14 cellular contexts compared by ENCODE assay signal in genomic region chr19:16094360-16095070, GRCh38. TPM values are rescaled to one million over a fixed set of nuclear protein-coding genes. Genes with fewer than 3 reads are reported as not detected.
A peak's percentile ranks its signal among the peaks of the same experiment; 100 is the strongest.
DNase-seq lines count a peak whose midpoint lies in the region; ATAC-seq, FAIRE-seq and TF ChIP-seq lines count a peak whose summit lies in the region.
"Had no signal": no experiment of that assay in that cellular context is flagged by ENCODE, and none has a peak within 500 bp of the region (broad histone marks: within the 10 kb centered on the region; RNA-seq: fewer than 3 reads in every experiment).

No MANE protein-coding gene starts in this region.

- dilution Hi-C loops in IMR-90 (cut with HindIII; ENCODE audit: low sequenced_read_pairs, unreplicated experiment) = no loop called here

- no peaks in the 10 kb centered on the region for H3F3A ChIP-seq in neural progenitor cell (ENCODE audit: low read depth)

- DNase-seq in A549 (ENCODE audit: low read depth in 1 of 2, low spot score in 1 of 2) (no peak), IMR-90 (no peak), chondrocyte (ENCODE audit: low spot score) (no peak), neural progenitor cell (ENCODE audit: low spot score) (no peak), SHP77 treated with DMSO at 0.1 percent for 48 hours (lab: John Stamatoyannopoulos, UW) (no peak), NCI-H774 (lab: John Stamatoyannopoulos, UW) (no peak)
- peak in 1 of 9 donors; percentile 14 for DNase-seq in naive thymus-derived CD4-positive, alpha-beta T cell
- DNase-seq: central memory CD4-positive, alpha-beta T cell; foreskin melanocyte; NCI-H1092 treated with DMSO at 0.1 percent for 48 hours; NCI-H69 had no signal

- H3K36me3 ChIP-seq in IMR-90 (ENCODE audit: control insufficient read depth, insufficient read depth, low read length) (peaks cover 88% of the 10 kb centered on the region), neural progenitor cell (peaks cover 10% of the 10 kb centered on the region)
- peaks cover 28 to 85% (median 29%) of the 10 kb centered on the region in 3 experiments for H3K36me3 ChIP-seq in naive thymus-derived CD4-positive, alpha-beta T cell (ENCODE audit: control insufficient read depth in 2 of 3, insufficient read depth in 3 of 3, low read length in 3 of 3)

- TF ChIP-seq EP300 in A549 (IDR thresholded peaks at IDR 0.05) = no peak

- H3K27me3 ChIP-seq in IMR-90 (ENCODE audit: control insufficient read depth, insufficient read depth, low read length) = no peaks in the 10 kb centered on the region
- no peaks in the 10 kb centered on the region for H3K27me3 ChIP-seq in naive thymus-derived CD4-positive, alpha-beta T cell (ENCODE audit: control insufficient read depth in 2 of 2, insufficient read depth in 2 of 2, low read length in 2 of 2)
- no peaks in the 10 kb centered on the region for H3K27me3 ChIP-seq in neural progenitor cell

- H2BK15ac ChIP-seq in IMR-90 (ENCODE audit: low read depth, low read length) = no peak overlapping the region

- no peak for TF ChIP-seq CTCF in A549 (IDR thresholded peaks at IDR 0.05)
- TF ChIP-seq CTCF in IMR-90 (conservative IDR thresholded peaks at IDR 0.05; ENCODE audit: low read depth, low read length) = no peak
- no peak for TF ChIP-seq CTCF in chondrocyte (IDR thresholded peaks at IDR 0.05)
- TF ChIP-seq CTCF in neural progenitor cell (IDR thresholded peaks at IDR 0.05) = no peak

- H4K5ac ChIP-seq in IMR-90 (ENCODE audit: low read depth, low read length) = no peak overlapping the region

- POLR2A ChIA-PET in A549 (lab: Yijun Ruan, JAX) = interaction anchor here (0.6 to 1.3 kb wide), 3 partner anchors 9 to 263 kb away, joined by 3 to 4 read pairs (median 4); no protein-coding TSS in a partner anchor
- POLR2A ChIA-PET in IMR-90 (lab: Charles Lee; ENCODE audit: unreplicated experiment) = interaction anchor here (0.6 to 1.6 kb wide), 3 partner anchors 10 to 18 kb away, joined by 3 to 5 read pairs (median 4); partner anchors contain the start of gene TPM4
- POLR2A ChIA-PET in naive thymus-derived CD4-positive, alpha-beta T cell (lab: Charles Lee) = interaction anchor here (0.6 to 2.9 kb wide), 10 partner anchors 8 to 258 kb away, joined by 3 to 11 read pairs (median 4); partner anchors contain the start of gene HSH2D

- CTCF ChIA-PET in A549 (lab: Yijun Ruan, JAX) (interaction anchor here (0.6 to 2.9 kb wide), 5 partner anchors 16 to 104 kb away, joined by 3 to 10 read pairs (median 4); no protein-coding TSS in a partner anchor), IMR-90 (lab: Yijun Ruan, JAX) (interaction anchor here (0.6 kb wide), 2 partner anchors 90 to 121 kb away, joined by 3 to 6 read pairs; no protein-coding TSS in a partner anchor)
- CTCF ChIA-PET in naive thymus-derived CD4-positive, alpha-beta T cell (lab: Charles Lee) = interaction anchor here (0.9 to 1.7 kb wide), 5 partner anchors 16 to 54 kb away, joined by 3 to 9 read pairs (median 3); partner anchors contain the start of gene TPM4

- H3K36me3 Mint-ChIP-seq in chondrocyte (ENCODE audit: low read depth) = peaks cover 68% of the 10 kb centered on the region
- peaks cover 17 to 57% (median 34%) of the 10 kb centered on the region in 5 donors for H3K36me3 Mint-ChIP-seq in naive thymus-derived CD4-positive, alpha-beta T cell
- H3K36me3 Mint-ChIP-seq in neural progenitor cell = peaks cover 43% of the 10 kb centered on the region

- peaks cover 88% of the 10 kb centered on the region for H3K4me1 ChIP-seq in A549
- H3K4me1 ChIP-seq in IMR-90 (ENCODE audit: control insufficient read depth, insufficient read depth, low read length) = peaks cover 9% of the 10 kb centered on the region; the same call in 1 of the 2 replicates
- H3K4me1 ChIP-seq in naive thymus-derived CD4-positive, alpha-beta T cell (ENCODE audit: control insufficient read depth in 2 of 2, insufficient read depth in 2 of 2, low read length in 2 of 2) = peaks cover 0 to 20% of the 10 kb centered on the region in 2 donors
- no peaks in the 10 kb centered on the region for H3K4me1 ChIP-seq in neural progenitor cell

- H3K27ac ChIP-seq in A549 (peak overlapping the region; percentile 87 to 89), IMR-90 (ENCODE audit: insufficient read depth, low read length) (peak overlapping the region; percentile 62; the same call in 1 of the 2 replicates), neural progenitor cell (no peak overlapping the region)
- peak overlapping the region; percentile 56 for H3K27ac ChIP-seq in naive thymus-derived CD4-positive, alpha-beta T cell (ENCODE audit: low read depth, low read length)

- H3K9ac ChIP-seq in IMR-90 (ENCODE audit: low read depth, low read length) (no peak overlapping the region), neural progenitor cell (no peak overlapping the region)

- no peak overlapping the region for H3K56ac ChIP-seq in IMR-90 (ENCODE audit: extremely low read depth, insufficient read depth, low read length)

- peak overlapping the region; percentile 20; the same call in 1 of the 3 replicates for H3K4me3 ChIP-seq in A549
- no peak overlapping the region for H3K4me3 ChIP-seq in IMR-90 (ENCODE audit: insufficient read depth, low read depth, low read length)
- H3K4me3 ChIP-seq in naive thymus-derived CD4-positive, alpha-beta T cell (ENCODE audit: low read length) = no peak overlapping the region
- no peak overlapping the region for H3K4me3 ChIP-seq in neural progenitor cell
- H3K4me3 ChIP-seq: lung had no signal

- no peak for FAIRE-seq in A549 (lab: Jason Lieb, UNC)

- peak overlapping the region; percentile 73 for H2BK5ac ChIP-seq in IMR-90 (ENCODE audit: low read depth, low read length, poor library complexity, severe bottlenecking)

- H3K9me3 Mint-ChIP-seq in chondrocyte (ENCODE audit: low read depth) = no peaks in the 10 kb centered on the region
- no peaks in the 10 kb centered on the region for H3K9me3 Mint-ChIP-seq in naive thymus-derived CD4-positive, alpha-beta T cell
- no peaks in the 10 kb centered on the region for H3K9me3 Mint-ChIP-seq in neural progenitor cell

- H3K79me1 ChIP-seq in IMR-90 (ENCODE audit: low read depth in 1 of 2, low read length in 2 of 2) = peaks cover 36 to 90% of the 10 kb centered on the region in 2 experiments

- H3K27ac Mint-ChIP-seq in chondrocyte (ENCODE audit: unreplicated experiment) (peak overlapping the region; percentile 90), neural progenitor cell (no peak overlapping the region)
- peak overlapping the region; percentile 72 to 94 (median 88) for H3K27ac Mint-ChIP-seq in naive thymus-derived CD4-positive, alpha-beta T cell

- H3K18ac ChIP-seq in IMR-90 (ENCODE audit: low read depth, low read length) = no peak overlapping the region

- intact Hi-C loops in IMR-90 (cut with micrococcal nuclease) = no loop called here
- intact Hi-C loops in naive thymus-derived CD4-positive, alpha-beta T cell (cut with micrococcal nuclease) = no loop called here

- no TSS peak for BruUV-seq in IMR-90 (replicated peaks; lab: Mats Ljungman, UMichigan)

- H3K14ac ChIP-seq in IMR-90 (replicated peaks; ENCODE audit: low read depth, low read length) = no peak overlapping the region

- peaks cover 5% of the 10 kb centered on the region; the same call in 1 of the 2 replicates for H3K9me1 ChIP-seq in IMR-90 (ENCODE audit: insufficient read depth, low read length)

- H3K4me1 Mint-ChIP-seq in chondrocyte (ENCODE audit: low read depth) (peaks cover 62% of the 10 kb centered on the region), neural progenitor cell (peaks cover 4% of the 10 kb centered on the region)
- peaks cover 14 to 48% (median 45%) of the 10 kb centered on the region in 7 donors for H3K4me1 Mint-ChIP-seq in naive thymus-derived CD4-positive, alpha-beta T cell

- TF ChIP-seq POLR2A in A549 (IDR thresholded peaks at IDR 0.05; ENCODE audit: low read length) (no peak), IMR-90 (IDR thresholded peaks at IDR 0.05; ENCODE audit: low read depth, low read length) (no peak)

- H3K79me2 ChIP-seq in neural progenitor cell (ENCODE audit: low read depth) = no peaks in the 10 kb centered on the region

- H4K91ac ChIP-seq in IMR-90 (ENCODE audit: insufficient read depth, low read depth, low read length) = no peak overlapping the region

- in situ Hi-C loops in IMR-90 (cut with MboI; ENCODE audit: low sequenced_read_pairs) = no loop called here

- 0 out of 4 replicates have a peak overlapping the region, but pooled peaks of 1 of the 2 experiments have one; percentile 23 for H4K8ac ChIP-seq in IMR-90 (ENCODE audit: low read depth in 2 of 2, low read length in 2 of 2)

- no peak overlapping the region for H3K23ac ChIP-seq in IMR-90 (ENCODE audit: low read depth, low read length)

- H3K27me3 Mint-ChIP-seq in chondrocyte (ENCODE audit: low read depth) (no peaks in the 10 kb centered on the region), neural progenitor cell (ENCODE audit: insufficient read depth, low read depth) (peaks cover 4% of the 10 kb centered on the region)
- no peaks in the 10 kb centered on the region for H3K27me3 Mint-ChIP-seq in naive thymus-derived CD4-positive, alpha-beta T cell

- H3K4me2 ChIP-seq in A549 (peak overlapping the region; percentile 49), IMR-90 (ENCODE audit: low read depth, low read length) (no peak overlapping the region), neural progenitor cell (no peak overlapping the region)

- ATAC-seq in A549 = no peak
- peak; percentile 10 for ATAC-seq in IMR-90 (ENCODE audit: low read depth)
- ATAC-seq in naive thymus-derived CD4-positive, alpha-beta T cell = no peak
- ATAC-seq in HG03565 (IDR thresholded peaks at IDR 0.05; ENCODE audit: unreplicated experiment) = no peak
- ATAC-seq: SK-N-SH treated with all-trans-retinoic acid at 6 μM for 48 hours had no signal

- no peak overlapping the region; the same call in 1 of the 2 replicates for H3K4ac ChIP-seq in IMR-90 (ENCODE audit: low read depth, low read length)

- H4K20me1 ChIP-seq in IMR-90 (ENCODE audit: insufficient read depth, low read length) = peaks cover 100% of the 10 kb centered on the region
- peaks cover 1% of the 10 kb centered on the region for H4K20me1 ChIP-seq in neural progenitor cell (ENCODE audit: low read depth)

- no peak overlapping the region for H2BK120ac ChIP-seq in IMR-90 (ENCODE audit: low read depth, low read length)

- WGBS in A549 (ENCODE audit: missing lambda C conversion rate) = 61% methylated on average over 10 of the region's 10 CpGs
- no CpG with 5 or more reads among the region's 10 CpGs for WGBS in IMR-90 (ENCODE audit: extremely low coverage in 2 of 2, insufficient read length in 1 of 2), 2 experiments

- H3K9me3 ChIP-seq in A549 (no peaks in the 10 kb centered on the region), IMR-90 (ENCODE audit: control insufficient read depth, insufficient read depth, low read length) (no peaks in the 10 kb centered on the region), neural progenitor cell (ENCODE audit: low read depth) (no peaks in the 10 kb centered on the region)
- no peaks in the 10 kb centered on the region for H3K9me3 ChIP-seq in naive thymus-derived CD4-positive, alpha-beta T cell (ENCODE audit: control insufficient read depth in 2 of 3, low read length in 3 of 3)

- no peak overlapping the region for H3K4me3 Mint-ChIP-seq in chondrocyte (ENCODE audit: unreplicated experiment)
- peak overlapping the region in 7 of 10 donors; percentile 16 to 68 (median 62) for H3K4me3 Mint-ChIP-seq in naive thymus-derived CD4-positive, alpha-beta T cell
- H3K4me3 Mint-ChIP-seq in neural progenitor cell = no peak overlapping the region

- no peak overlapping the region for H2BK20ac ChIP-seq in IMR-90 (ENCODE audit: low read depth, low read length)

- H2AFZ ChIP-seq in IMR-90 (replicated peaks; ENCODE audit: low read length, poor library complexity) (no peak overlapping the region), neural progenitor cell (replicated peaks) (no peak overlapping the region)

- H2AK5ac ChIP-seq in IMR-90 (ENCODE audit: low read depth, low read length) = no peak overlapping the region

- no peak overlapping the region for H2AK9ac ChIP-seq in IMR-90 (replicated peaks; ENCODE audit: low read depth, low read length, poor library complexity)

- TF ChIP-seq RAD21 in A549 (conservative IDR thresholded peaks at IDR 0.05 in 1 of 2, IDR thresholded peaks at IDR 0.05 in 1 of 2) (no peak), IMR-90 (IDR thresholded peaks at IDR 0.05; ENCODE audit: low read length) (no peak)

RNA-seq across cellular contexts. Expression of gene RAB8A, which starts 17.2 kb away (rescaled TPM):
- polyA plus RNA-seq in A549 (2011; rRNA removed) (69.4 and 91.4 TPM in 2 replicates), A549 (2017; fragmentation: RNase III; extraction: RNeasy Plus Mini Kit Qiagen cat#74134 plus additional on column Dnase treatment) (89.2 to 101 TPM (median 90.1 TPM) in 3 replicates), IMR-90 (2012; rRNA removed) (61.8 and 64.5 TPM in 2 replicates)
- polyA plus RNA-seq in A549 (2012; cell fraction: cytosol; rRNA removed) = 55.9 and 57.1 TPM in 2 replicates
- polyA plus RNA-seq in A549 (2012; cell fraction: nucleus; rRNA removed) = 32.6 and 35.2 TPM in 2 replicates
- polyA minus RNA-seq in A549 (2011; rRNA and poly(A)+ RNA removed) = 99.1 and 130 TPM in 2 replicates
- total RNA-seq in IMR-90 (2012; rRNA removed) (135 and 158 TPM in 2 replicates), chondrocyte (65.5 to 73.7 TPM (median 69.9 TPM) in 3 replicates), neural progenitor cell (ENCODE audit: low replicate concordance) (39.2 and 61.7 TPM in 2 replicates)
- 33.9 and 47.1 TPM in 2 replicates for polyA plus RNA-seq in IMR-90 (2012; cell fraction: cytosol; rRNA removed)
- polyA plus RNA-seq in IMR-90 (2012; cell fraction: nucleus; rRNA removed; ENCODE audit: low replicate concordance) = 24.8 and 40.7 TPM in 2 replicates
- total RNA-seq in naive thymus-derived CD4-positive, alpha-beta T cell = 100 to 1,000 TPM in 2 of 5 experiments, 10 to 100 TPM in 3; 64.4 to 154 (median 74.5) TPM
- 10 to 100 TPM; 61.8 to 82.2 TPM for polyA plus RNA-seq in naive thymus-derived CD4-positive, alpha-beta T cell

RNA-seq across cellular contexts. Expression of gene TPM4, which starts 18.2 kb away (rescaled TPM):
- polyA plus RNA-seq in A549 (2011; rRNA removed) (474 and 777 TPM in 2 replicates), A549 (2017; fragmentation: RNase III; extraction: RNeasy Plus Mini Kit Qiagen cat#74134 plus additional on column Dnase treatment) (610 to 921 TPM (median 860 TPM) in 3 replicates), IMR-90 (2012; rRNA removed) (1,160 and 1,218 TPM in 2 replicates)
- 359 and 388 TPM in 2 replicates for polyA plus RNA-seq in A549 (2012; cell fraction: cytosol; rRNA removed)
- polyA plus RNA-seq in A549 (2012; cell fraction: nucleus; rRNA removed) = 163 and 197 TPM in 2 replicates
- 186 and 201 TPM in 2 replicates for polyA minus RNA-seq in A549 (2011; rRNA and poly(A)+ RNA removed)
- total RNA-seq in IMR-90 (2012; rRNA removed) (1,075 and 1,562 TPM in 2 replicates), chondrocyte (774 to 1,188 TPM (median 1,175 TPM) in 3 replicates), neural progenitor cell (ENCODE audit: low replicate concordance) (446 and 535 TPM in 2 replicates)
- polyA plus RNA-seq in IMR-90 (2012; cell fraction: cytosol; rRNA removed) = 1,916 and 2,081 TPM in 2 replicates
- polyA plus RNA-seq in IMR-90 (2012; cell fraction: nucleus; rRNA removed; ENCODE audit: low replicate concordance) = 535 and 1,052 TPM in 2 replicates
- 100 to 1,000 TPM in 3 of 5 experiments, 10 to 100 TPM in 2; 65.8 to 435 (median 126) TPM for total RNA-seq in naive thymus-derived CD4-positive, alpha-beta T cell
- polyA plus RNA-seq in naive thymus-derived CD4-positive, alpha-beta T cell = 10 to 100 TPM; 28.2 to 43.5 TPM

RNA-seq across cellular contexts. Expression of gene HSH2D, which starts 49.0 kb away (rescaled TPM):
- polyA plus RNA-seq in A549 (2011; rRNA removed) (0.05 and 0.16 TPM in 2 replicates), A549 (2017; fragmentation: RNase III; extraction: RNeasy Plus Mini Kit Qiagen cat#74134 plus additional on column Dnase treatment) (not detected in 3 replicates), IMR-90 (2012; rRNA removed) (not detected in 2 replicates)
- polyA plus RNA-seq in A549 (2012; cell fraction: cytosol; rRNA removed) = not detected in 2 replicates
- polyA plus RNA-seq in A549 (2012; cell fraction: nucleus; rRNA removed) = not detected in 2 replicates
- polyA minus RNA-seq in A549 (2011; rRNA and poly(A)+ RNA removed) = not detected in 2 replicates
- total RNA-seq in IMR-90 (2012; rRNA removed) (not detected in 2 replicates), chondrocyte (not detected in 3 replicates), neural progenitor cell (ENCODE audit: low replicate concordance) (not detected in 2 replicates)
- polyA plus RNA-seq in IMR-90 (2012; cell fraction: cytosol; rRNA removed) = not detected in 2 replicates
- not detected in 2 replicates for polyA plus RNA-seq in IMR-90 (2012; cell fraction: nucleus; rRNA removed; ENCODE audit: low replicate concordance)
- total RNA-seq in naive thymus-derived CD4-positive, alpha-beta T cell = 10 to 100 TPM; 20.0 to 60.0 (median 46.4) TPM
- polyA plus RNA-seq in naive thymus-derived CD4-positive, alpha-beta T cell = 10 to 100 TPM in 1 of 2 donors, 1 to 10 TPM in 1; 7.2 to 17.8 TPM

Comparison
In these comparisons a context has a peak if more than half of its experiments do, and no peak if none do; other contexts are left out.
1. H3K4me3 Mint-ChIP-seq: peak in naive thymus-derived CD4-positive, alpha-beta T cell (7 of 10); none in chondrocyte (single experiment) and neural progenitor cell (single experiment).
2. RNA of gene HSH2D, which starts 49.0 kb away (total RNA-seq): 20.0 to 60.0 TPM in naive thymus-derived CD4-positive, alpha-beta T cell; not detected in IMR-90, not detected in chondrocyte and not detected in neural progenitor cell; every median in the first group is over 10 times any median in the second.